Comparison of ENCODE assay signal across 8 cellular contexts in genomic region chr17:75069783-75070182, GRCh38. TPM values are rescaled to one million over a fixed set of nuclear protein-coding genes. Genes with fewer than 3 reads are reported as not detected.
DNase-seq lines count a peak whose midpoint lies in the region; ATAC-seq and TF ChIP-seq lines count a peak whose summit lies in the region.

No MANE protein-coding gene starts in this region.

- H4K20me1 ChIP-seq in hepatocyte (ENCODE audit: insufficient read depth, poor library complexity, severe bottlenecking) = no peaks in the 10 kb centered on the region

- H3K4me1 ChIP-seq in hepatocyte (ENCODE audit: insufficient read depth) = peaks cover 7% of the 10 kb centered on the region

- in situ Hi-C loops in GM13977 (cut with MboI; ENCODE audit: low pct_unique_long_range_greater_than_20kb, low sequenced_read_pairs, unreplicated experiment) = no loop called here

- ATAC-seq in GM18858 (IDR thresholded peaks at IDR 0.05; ENCODE audit: unreplicated experiment) (no peak), GM19467 (IDR thresholded peaks at IDR 0.05; ENCODE audit: unreplicated experiment) (no peak)

- no peaks in the 10 kb centered on the region for H3K36me3 ChIP-seq in hepatocyte (replicated peaks; ENCODE audit: insufficient read depth, low read depth)

- no peaks in the 10 kb centered on the region for H3K9me3 ChIP-seq in hepatocyte (ENCODE audit: low read depth)

- no peaks in the 10 kb centered on the region for H3K9me2 ChIP-seq in hepatocyte (replicated peaks; ENCODE audit: insufficient read depth)

- no peaks in the 10 kb centered on the region for H3K79me2 ChIP-seq in hepatocyte

- no peak overlapping the region for H3K4me2 ChIP-seq in hepatocyte

- TF ChIP-seq CTCF in AG10803 (conservative IDR thresholded peaks at IDR 0.05; ENCODE audit: low read length) (peak; percentile 55), GM13977 (IDR thresholded peaks at IDR 0.05; ENCODE audit: extremely low read depth, insufficient read depth, missing control alignments) (peak; percentile 12), hepatocyte (IDR thresholded peaks at IDR 0.05; ENCODE audit: poor library complexity) (peak; percentile 32)

- H2AFZ ChIP-seq in hepatocyte = no peak overlapping the region

- H3K27me3 ChIP-seq in hepatocyte = no peaks in the 10 kb centered on the region

- DNase-seq in AG10803 (ENCODE audit: low read depth) (peak; percentile 33), GM13977 (ENCODE audit: low spot score) (no peak), SW480 (ENCODE audit: low spot score) (peak; percentile 55), hepatocyte (ENCODE audit: low spot score) (no peak), KG1 (lab: John Stamatoyannopoulos, UW) (no peak)
- DNase-seq in effector CD4-positive, alpha-beta T cell = no peak

- 98% methylated on average over 2 of the region's 2 CpGs for WGBS in hepatocyte (ENCODE audit: low lambda C conversion rate, missing lambda C conversion rate)

- H3K4me3 ChIP-seq in AG10803 (ENCODE audit: low read length) = no peak overlapping the region
- no peak overlapping the region for H3K4me3 ChIP-seq in hepatocyte

- H3K27ac ChIP-seq in hepatocyte = no peak overlapping the region

RNA-seq across cellular contexts. Expression of gene SLC16A5, which starts 18.0 kb away (rescaled TPM):
- total RNA-seq in hepatocyte = 11.9 and 12.7 TPM in 2 replicates
- polyA plus RNA-seq in hepatocyte = 12.8 and 15.8 TPM in 2 replicates

RNA-seq across cellular contexts. Expression of gene KCTD2, which starts 22.8 kb away (rescaled TPM):
- 17.5 and 19.1 TPM in 2 replicates for total RNA-seq in hepatocyte
- 10.1 and 12.7 TPM in 2 replicates for polyA plus RNA-seq in hepatocyte

RNA-seq across cellular contexts. Expression of gene ATP5PD, which starts 23.0 kb away (rescaled TPM):
- total RNA-seq in hepatocyte = 246 and 296 TPM in 2 replicates
- polyA plus RNA-seq in hepatocyte = 307 and 332 TPM in 2 replicates

RNA-seq across cellular contexts. Expression of gene ARMC7, which starts 40.0 kb away (rescaled TPM):
- 2.6 and 3.5 TPM in 2 replicates for total RNA-seq in hepatocyte
- polyA plus RNA-seq in hepatocyte = 4.0 and 4.5 TPM in 2 replicates

RNA-seq across cellular contexts. Expression of gene MRPL58, which starts 57.3 kb away (rescaled TPM):
- total RNA-seq in hepatocyte = 39.3 and 49.5 TPM in 2 replicates
- polyA plus RNA-seq in hepatocyte = 29.8 and 39.3 TPM in 2 replicates

Comparison
In these comparisons a context has a peak if more than half of its experiments do, and no peak if none do; other contexts are left out.
1. DNase-seq: peak in AG10803 (single experiment) and SW480 (single experiment); none in GM13977 (single experiment), hepatocyte (single experiment), effector CD4-positive, alpha-beta T cell (single experiment) and KG1 (single experiment).
2. Peak in every context shown above with its lines, with median percentiles within 50 percentile points of each other: CTCF ChIP-seq.